9 cellular contexts compared by ENCODE assay signal in the genomic region with DNA sequence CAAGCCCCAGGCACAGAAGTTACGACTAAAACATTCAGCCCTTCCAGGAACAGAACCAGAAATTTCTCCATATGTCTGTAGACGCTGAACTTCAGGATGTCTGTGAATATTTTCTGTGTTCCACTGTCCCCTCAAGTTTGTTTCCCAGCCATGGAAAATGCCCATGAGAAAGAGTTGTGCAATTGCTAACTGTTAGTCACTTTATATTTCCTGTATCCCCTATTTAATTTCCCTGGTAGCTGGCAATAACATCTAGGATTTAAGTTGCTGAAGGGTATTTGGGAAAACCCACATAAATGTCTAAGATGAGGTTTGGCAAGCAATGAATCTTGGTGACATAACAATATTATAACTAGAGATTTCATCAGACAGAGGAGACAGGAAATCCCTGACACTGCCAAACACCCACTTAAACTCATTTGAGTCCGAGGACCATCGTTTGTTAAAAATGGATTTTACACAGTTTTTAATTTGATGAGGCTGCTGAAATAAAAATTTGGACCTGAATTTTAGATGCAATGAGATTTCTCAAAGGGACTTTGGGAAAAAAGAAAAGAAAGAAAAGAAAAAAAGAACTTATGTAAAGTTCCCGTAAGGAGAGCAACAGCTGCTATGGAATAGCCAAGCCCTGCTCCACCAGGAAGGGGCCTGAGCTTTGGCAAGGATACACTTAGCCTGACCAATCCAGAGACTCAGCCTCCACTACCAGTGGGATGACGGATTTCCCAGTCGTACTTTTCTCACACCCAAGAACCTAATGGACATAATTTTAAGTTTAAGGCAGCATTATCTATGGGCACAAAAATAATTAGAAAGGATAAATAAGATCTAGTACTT. TPM values are rescaled to one million over a fixed set of nuclear protein-coding genes. Genes with fewer than 3 reads are reported as not detected.
DNase-seq lines count a peak whose midpoint lies in the region; ATAC-seq and TF ChIP-seq lines count a peak whose summit lies in the region.
"Had no signal": no experiment of that assay in that cellular context is flagged by ENCODE, and none has a peak within 500 bp of the region (broad histone marks: within the 10 kb centered on the region; RNA-seq: fewer than 3 reads in every experiment).

No MANE protein-coding gene starts in this region.

- BruUV-seq in Panc1 (replicated peaks; lab: Mats Ljungman, UMichigan): no TSS peak

- intact Hi-C loops in Panc1 (cut with micrococcal nuclease; ENCODE audit: unreplicated experiment) (no loop called here), esophagus squamous epithelium (cut with DNase I) (no loop called here)

- ATAC-seq in Panc1: peak; percentile 90
- no peak for ATAC-seq in GM18520 (IDR thresholded peaks at IDR 0.05; ENCODE audit: unreplicated experiment)
- no peak for ATAC-seq in GM21717 (IDR thresholded peaks at IDR 0.05; ENCODE audit: unreplicated experiment)

- WGBS in esophagus squamous epithelium, 2 donors: 22 to 27% methylated on average over 7 of the region's 7 CpGs

- no peaks in the 10 kb centered on the region for H3K27me3 ChIP-seq in Panc1 (ENCODE audit: control insufficient read depth, insufficient read depth, low read length)
- H3K27me3 ChIP-seq in esophagus squamous epithelium: no peaks in the 10 kb centered on the region

- peak; percentile 86 for DNase-seq in Daoy (ENCODE audit: low read depth)
- no peak for DNase-seq in Panc1 (ENCODE audit: low read depth, low spot score)
- DNase-seq in esophagus squamous epithelium (lab: John Stamatoyannopoulos, UW): no peak
- peak; percentile 51 for DNase-seq in pulmonary artery endothelial cell (ENCODE audit: low read depth, low spot score)
- no peak for DNase-seq in NCI-H2029 treated with DMSO at 0.1 percent for 48 hours (lab: John Stamatoyannopoulos, UW)
- DNase-seq in pons (ENCODE audit: low spot score): no peak
- DNase-seq: hippocampal formation had no signal

- H3K4me1 ChIP-seq in Panc1 (ENCODE audit: control insufficient read depth, insufficient read depth, low read length) (peaks cover 25% of the 10 kb centered on the region), esophagus squamous epithelium (peaks cover 0 to 23% (median 12%) of the 10 kb centered on the region in 3 donors)

- CTCF ChIA-PET in Panc1 (lab: Charles Lee): no interaction called here

- H3K9me3 ChIP-seq in Panc1 (ENCODE audit: control insufficient read depth, insufficient read depth, low read depth, low read length) (peaks cover 1% of the 10 kb centered on the region; the same call in 1 of the 2 replicates), esophagus squamous epithelium (no peaks in the 10 kb centered on the region)

- H3K36me3 ChIP-seq in Panc1 (ENCODE audit: control insufficient read depth, insufficient read depth, low read length): no peaks in the 10 kb centered on the region
- H3K36me3 ChIP-seq in esophagus squamous epithelium: no peaks in the 10 kb centered on the region

- POLR2A ChIA-PET in Panc1 (lab: Charles Lee): no interaction called here

- in situ Hi-C loops in Panc1 (cut with HindIII; ENCODE audit: low pct_unique_long_range_greater_than_20kb, low sequenced_read_pairs): no loop called here

- H3K4me3 ChIP-seq in Panc1 (ENCODE audit: low read depth in 2 of 2, low read length in 2 of 2) (no peak overlapping the region), esophagus squamous epithelium (no peak overlapping the region)

- H3K27ac ChIP-seq in Panc1 (ENCODE audit: low read length) (peak overlapping the region; percentile 99), esophagus squamous epithelium (peak overlapping the region; percentile 18 to 64 (median 56))

- TF ChIP-seq CTCF in Panc1 (IDR thresholded peaks at IDR 0.05) (no peak), esophagus squamous epithelium (IDR thresholded peaks at IDR 0.05) (no peak)

- TF ChIP-seq POLR2A in esophagus squamous epithelium (IDR thresholded peaks at IDR 0.05): no peak

RNA-seq across cellular contexts. Expression of gene ERRFI1, which starts 21.8 kb away (rescaled TPM):
- total RNA-seq in Daoy (2014; rRNA removed; shearing (Covaris generic)): 81.0 and 95.0 TPM in 2 replicates
- 299 TPM for total RNA-seq in Panc1 (2021; ENCODE audit: unreplicated experiment)
- polyA plus RNA-seq in Panc1 (2012; ENCODE audit: insufficient read length): 276 TPM
- 10 to 100 TPM; 23.3 to 95.9 (median 49.3) TPM for total RNA-seq in esophagus squamous epithelium
- total RNA-seq in pulmonary artery endothelial cell: 42.6 and 51.0 TPM in 2 replicates

Comparison
In these comparisons a context has a peak if more than half of its experiments do, and no peak if none do; other contexts are left out.
1. DNase-seq: peak in Daoy (single experiment) and pulmonary artery endothelial cell (single experiment); none in Panc1 (single experiment), esophagus squamous epithelium (single experiment), NCI-H2029 treated with DMSO at 0.1 percent for 48 hours (single experiment) and pons (single experiment).